8 cellular contexts compared by ENCODE assay signal in the genomic region with DNA sequence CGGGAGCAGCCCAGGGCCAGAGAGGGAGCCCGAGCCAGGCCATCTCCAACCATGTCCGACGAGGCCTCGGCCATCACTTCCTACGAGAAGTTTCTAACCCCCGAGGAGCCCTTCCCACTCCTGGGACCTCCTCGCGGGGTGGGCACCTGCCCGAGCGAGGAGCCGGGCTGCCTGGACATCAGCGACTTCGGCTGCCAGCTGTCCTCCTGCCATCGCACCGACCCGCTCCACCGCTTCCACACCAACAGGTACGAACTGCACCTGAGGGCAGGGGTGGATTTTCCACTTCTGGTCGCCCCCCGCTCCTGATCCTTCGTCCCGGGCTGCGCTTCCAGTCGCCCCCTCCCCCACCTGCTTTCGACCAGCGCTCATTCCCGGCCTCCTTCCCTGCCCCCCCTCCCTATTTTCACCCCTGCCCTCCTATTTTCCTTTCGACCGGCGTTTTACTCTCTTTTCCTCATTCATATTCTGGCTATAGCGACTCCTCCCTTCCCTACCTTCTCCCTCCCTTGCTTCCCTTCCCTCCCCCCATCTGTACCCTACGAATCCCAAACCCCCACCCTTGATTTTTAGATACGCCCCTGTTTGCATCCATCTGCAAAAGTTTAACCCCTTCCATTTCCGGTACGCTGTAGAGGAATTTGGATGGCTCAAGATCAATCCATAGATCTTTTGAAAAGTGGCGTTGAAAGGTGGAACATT. TPM values are rescaled to one million over a fixed set of nuclear protein-coding genes. Genes with fewer than 3 reads are reported as not detected.
DNase-seq lines count a peak whose midpoint lies in the region; ATAC-seq and TF ChIP-seq lines count a peak whose summit lies in the region.

No MANE protein-coding gene starts in this region.

- peak; percentile 8 for ATAC-seq in HG03066 (IDR thresholded peaks at IDR 0.05; ENCODE audit: low read depth, unreplicated experiment)
- no peak for ATAC-seq in left lung
- ATAC-seq in GM21526 (IDR thresholded peaks at IDR 0.05; ENCODE audit: low FRiP score, unreplicated experiment), result no peak

- H3K27me3 ChIP-seq in left lung, result no peaks in the 10 kb centered on the region

- DNase-seq in AG08396 (ENCODE audit: low spot score), result peak; percentile 4
- DNase-seq in left lung, result peak in 1 of 2 donors; percentile 49
- no peak for DNase-seq in cerebellar nuclear complex (lab: John Stamatoyannopoulos, UW)
- no peak for DNase-seq in LoVo (ENCODE audit: low spot score)

- no peaks in the 10 kb centered on the region for H3K9me3 ChIP-seq in left lung

- intact Hi-C loops in left lung (cut with DNase I), result no loop called here

- H3K4me3 ChIP-seq in left lung, result peak overlapping the region; percentile 57 to 70

- no peak for TF ChIP-seq CTCF in left lung (IDR thresholded peaks at IDR 0.05)

- H3K27ac ChIP-seq in angular gyrus (ENCODE audit: low read depth, low read length) (peak overlapping the region; percentile 73), left lung (peak overlapping the region; percentile 71 to 87), temporal lobe (ENCODE audit: low read depth, low read length) (peak overlapping the region; percentile 12)

- H3K4me1 ChIP-seq in left lung, result peaks cover 0 to 13% of the 10 kb centered on the region in 2 donors

- H3K36me3 ChIP-seq in left lung, result no peaks in the 10 kb centered on the region

RNA-seq across cellular contexts. Expression of a gene that starts 0.6 kb away (rescaled TPM):
- 10 to 100 TPM; 16.5 to 19.1 TPM for total RNA-seq in left lung
- total RNA-seq in temporal lobe, result 58.0 TPM

RNA-seq across cellular contexts. Expression of a gene that starts 10.1 kb away (rescaled TPM):
- total RNA-seq in left lung (10 to 100 TPM in 1 of 2 donors, 1 to 10 TPM in 1; 9.1 to 10.1 TPM), temporal lobe (10.1 TPM)

RNA-seq across cellular contexts. Expression of a gene that starts 54.6 kb away (rescaled TPM):
- 1 to 10 TPM in 1 of 2 donors, under 1 TPM in 1; 0.42 to 1.4 TPM for total RNA-seq in left lung
- 21.6 TPM for total RNA-seq in temporal lobe

Comparison
In these comparisons a context has a peak if more than half of its experiments do, and no peak if none do; other contexts are left out.
1. H3K27ac ChIP-seq: peak in every context shown above with its lines; median percentile 79 in left lung; 73 in angular gyrus; 12 in temporal lobe.